In genomic region chr2:210539578-210540416, GRCh38 we compare ENCODE assay signal across 21 cellular contexts.
"Had no signal": no experiment of that assay in that cellular context is flagged by ENCODE, and none has a peak within 500 bp of the region (broad histone marks: within the 10 kb centered on the region; RNA-seq: fewer than 3 reads in every experiment).

No MANE protein-coding gene starts in this region.

- H3K27ac ChIP-seq: coronary artery, left ventricle myocardium inferior, upper lobe of left lung, WERI-Rb-1 had no signal

- FAIRE-seq: bronchial epithelial cell, TTC549 had no signal

- H3K27ac Mint-ChIP-seq: activated naive CD8-positive, alpha-beta T cell treated with anti-CD3 and anti-CD28 coated beads for 36 hours; activated T-helper 2 cell treated with anti-CD3 and anti-CD28 coated beads, Interferon-gamma antibody, Interleukin-2, Interleukin-4, amounts not matched to agents 10 μg/mL and 5 μg/mL and 100 μg/mL, durations not matched to agents 14 hours and 24 hours and 36 hours; endodermal cell; mesothelial cell of epicardium; naive thymus-derived CD8-positive, alpha-beta T cell; progenitor cell of endocrine pancreas had no signal

- H3K4me1 Mint-ChIP-seq: activated naive CD8-positive, alpha-beta T cell treated with anti-CD3 and anti-CD28 coated beads for 36 hours; naive thymus-derived CD8-positive, alpha-beta T cell had no signal

- H3K4me3 ChIP-seq: coronary artery, left ventricle myocardium inferior, upper lobe of left lung had no signal

- H3K4me1 ChIP-seq: left ventricle myocardium inferior, upper lobe of left lung had no signal

- H3K9me3 ChIP-seq: left ventricle myocardium inferior, upper lobe of left lung had no signal

- H3K27me3 Mint-ChIP-seq: progenitor cell of endocrine pancreas had no signal

- H3K9me3 Mint-ChIP-seq: activated naive CD8-positive, alpha-beta T cell treated with anti-CD3 and anti-CD28 coated beads for 36 hours; activated T-cell treated with anti-CD3 and anti-CD28 coated beads, Interleukin-2, amount 50 U/mL, for 4 hours; activated T-helper 2 cell treated with anti-CD3 and anti-CD28 coated beads, Interferon-gamma antibody, Interleukin-2, Interleukin-4, amounts not matched to agents 10 μg/mL and 5 μg/mL and 100 μg/mL, durations not matched to agents 14 hours and 24 hours and 36 hours; endodermal cell; mesothelial cell of epicardium; naive thymus-derived CD8-positive, alpha-beta T cell had no signal

- H3K4me3 Mint-ChIP-seq: activated naive CD8-positive, alpha-beta T cell treated with anti-CD3 and anti-CD28 coated beads for 36 hours; activated T-cell treated with anti-CD3 and anti-CD28 coated beads, Interleukin-2, amount 50 U/mL, for 4 hours; endodermal cell; mesothelial cell of epicardium; naive thymus-derived CD8-positive, alpha-beta T cell had no signal

- H3K36me3 Mint-ChIP-seq: activated naive CD8-positive, alpha-beta T cell treated with anti-CD3 and anti-CD28 coated beads for 36 hours; mesothelial cell of epicardium; naive thymus-derived CD8-positive, alpha-beta T cell had no signal

- H3K36me3 ChIP-seq: left ventricle myocardium inferior, upper lobe of left lung, WERI-Rb-1 had no signal

- DNase-seq: activated CD4-positive, CD25-positive, alpha-beta regulatory T cell treated with anti-CD3 and anti-CD28 coated beads, Interleukin-2, amount 50 U/mL, for 72 hours; activated CD8-positive, alpha-beta memory T cell treated with anti-CD3 and anti-CD28 coated beads for 24 hours; activated CD8-positive, alpha-beta memory T cell treated with anti-CD3 and anti-CD28 coated beads, Interleukin-2, amount 50 U/mL, for 4 hours; activated naive CD4-positive, alpha-beta T cell treated with Interleukin-2 at 50 U/mL for 16 hours; activated naive CD8-positive, alpha-beta T cell treated with anti-CD3 and anti-CD28 coated beads for 36 hours; activated T-cell treated with anti-CD3 and anti-CD28 coated beads, Interleukin-2, amount 50 U/mL, for 4 hours; endodermal cell; left ventricle myocardium inferior; mammary epithelial cell; naive thymus-derived CD8-positive, alpha-beta T cell; stimulated activated CD4-positive, alpha-beta T cell treated with anti-CD3 and anti-CD28 coated beads, Interleukin-4, amount 100 ng/mL, for 24 hours; stimulated activated naive CD8-positive, alpha-beta T cell treated with anti-CD3 and anti-CD28 coated beads, Interleukin-15, Interleukin-2, amounts not matched to agents 100 U/mL and 50 U/mL, for 24 hours; T-helper 1 cell; upper lobe of left lung; WERI-Rb-1 had no signal

- ATAC-seq: activated T-cell treated with anti-CD3 and anti-CD28 coated beads, Interleukin-2, amount 50 U/mL, for 4 hours; naive thymus-derived CD8-positive, alpha-beta T cell; stimulated activated naive CD8-positive, alpha-beta T cell treated with anti-CD3 and anti-CD28 coated beads, Interleukin-15, Interleukin-2, amounts not matched to agents 100 U/mL and 50 U/mL, for 24 hours had no signal
